In the genomic region with DNA sequence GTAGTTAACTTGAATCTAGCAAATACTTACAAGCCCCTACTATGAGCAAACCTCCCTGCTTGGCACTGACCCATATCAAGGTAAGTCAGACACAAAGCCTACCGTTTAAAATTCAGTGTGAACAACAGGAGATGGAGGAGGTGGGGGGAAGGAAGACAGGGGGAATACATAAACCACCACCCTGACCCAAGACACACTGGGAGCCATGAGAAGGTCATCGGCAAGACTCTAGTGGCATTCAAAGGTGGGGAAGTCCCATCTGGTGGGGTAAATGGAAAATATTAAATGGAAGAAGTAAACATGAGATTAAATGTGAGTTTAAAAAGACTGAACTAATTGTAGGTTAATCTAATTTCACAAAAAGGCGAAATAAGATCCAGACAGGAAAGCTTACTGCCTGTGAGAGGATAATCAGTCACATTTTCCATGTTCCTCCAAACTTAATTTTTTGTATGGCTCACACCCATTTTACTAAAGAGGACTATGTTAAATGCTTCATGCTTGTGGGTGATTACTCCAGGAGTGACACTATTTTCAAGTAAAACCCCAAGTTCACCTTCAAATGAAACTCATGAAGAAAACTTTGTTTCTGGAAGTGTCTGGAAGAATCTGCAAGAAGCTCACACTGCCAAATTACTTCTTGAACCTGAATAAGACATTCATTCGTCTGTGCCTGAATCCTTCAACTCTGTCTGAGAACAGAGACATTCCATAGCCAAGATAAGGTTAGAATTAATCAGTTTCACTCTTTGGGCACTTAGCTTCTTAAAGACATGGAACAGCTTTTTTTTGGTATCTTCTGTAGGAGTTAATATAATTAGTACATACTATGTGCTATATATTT, we compare ENCODE assay signal across 9 cellular contexts. TPM values are rescaled to one million over a fixed set of nuclear protein-coding genes. Genes with fewer than 3 reads are reported as not detected.
DNase-seq lines count a peak whose midpoint lies in the region; ATAC-seq and TF ChIP-seq lines count a peak whose summit lies in the region.
"Had no signal": no experiment of that assay in that cellular context is flagged by ENCODE, and none has a peak within 500 bp of the region (broad histone marks: within the 10 kb centered on the region; RNA-seq: fewer than 3 reads in every experiment).

No MANE protein-coding gene starts in this region.

- peaks cover 22% of the 10 kb centered on the region for H3K4me1 Mint-ChIP-seq in CD14-positive monocyte

- peaks cover 49 to 58% of the 10 kb centered on the region in 2 donors for H3K36me3 Mint-ChIP-seq in CD14-positive monocyte

- no peak for TF ChIP-seq POLR2A in ovary (IDR thresholded peaks at IDR 0.05)

- peak overlapping the region; percentile 23 to 92 (median 80) for H3K27ac Mint-ChIP-seq in CD14-positive monocyte

- H3K27ac ChIP-seq in RWPE2 (ENCODE audit: poor library complexity, severe bottlenecking) (peak overlapping the region; percentile 72), esophagus (ENCODE audit: low read depth in 2 of 2, low read length in 1 of 2) (peak overlapping the region; percentile 92 to 93), ovary (peak overlapping the region; percentile 85 to 93)

- WGBS in esophagus, 2 donors, result 33 to 38% methylated on average over 4 of the region's 4 CpGs
- WGBS in ovary, 3 donors, result 21 to 24% (median 22%) methylated on average over 4 of the region's 4 CpGs

- H3K27me3 ChIP-seq in RWPE2 (ENCODE audit: insufficient read depth, poor library complexity, severe bottlenecking) (no peaks in the 10 kb centered on the region), esophagus (ENCODE audit: control insufficient read depth in 1 of 2, insufficient read depth in 2 of 2, low read length in 2 of 2) (no peaks in the 10 kb centered on the region), ovary (no peaks in the 10 kb centered on the region)

- no peak for TF ChIP-seq CTCF in CD14-positive monocyte (IDR thresholded peaks at IDR 0.05)
- TF ChIP-seq CTCF in RWPE2 (IDR thresholded peaks at IDR 0.05; ENCODE audit: poor library complexity, severe bottlenecking), result no peak
- TF ChIP-seq CTCF in ovary (IDR thresholded peaks at IDR 0.05), result no peak

- peaks cover 0 to 2% (median 0%) of the 10 kb centered on the region in 3 donors for H3K27me3 Mint-ChIP-seq in CD14-positive monocyte (ENCODE audit: low read depth in 3 of 3)

- H3K4me3 Mint-ChIP-seq in CD14-positive monocyte, result no peak overlapping the region

- H3K36me3 ChIP-seq in RWPE2 (ENCODE audit: low read depth), result peaks cover 71% of the 10 kb centered on the region
- H3K36me3 ChIP-seq in esophagus (ENCODE audit: control insufficient read depth in 2 of 2, insufficient read depth in 2 of 2, low read length in 1 of 2), result peaks cover 0 to 5% of the 10 kb centered on the region in 2 donors
- no peaks in the 10 kb centered on the region for H3K36me3 ChIP-seq in ovary

- peaks cover 0 to 7% (median 0%) of the 10 kb centered on the region in 7 donors for H3K9me3 Mint-ChIP-seq in CD14-positive monocyte

- intact Hi-C loops in CD14-positive monocyte (cut with micrococcal nuclease), result loop anchor here in 1 of 2 donors (5.0 kb wide), 1 partner anchor 50 kb away; a partner anchor contains a TSS
- intact Hi-C loops in ovary (cut with DNase I), result loop anchor here in 1 of 4 donors (5.0 kb wide), 1 partner anchor 40 kb away; no protein-coding TSS in a partner anchor

- no peak for TF ChIP-seq EP300 in ovary (IDR thresholded peaks at IDR 0.05)

- no peak for DNase-seq in CD14-positive monocyte (ENCODE audit: low spot score)
- no peak for DNase-seq in RWPE2 (ENCODE audit: low spot score)
- peak in 1 of 5 donors; percentile 50 for DNase-seq in ovary
- no peak for DNase-seq in RPMI8226
- no peak for DNase-seq in AG08395 (ENCODE audit: low spot score)
- DNase-seq in activated CD8-positive, alpha-beta memory T cell treated with anti-CD3 and anti-CD28 coated beads for 24 hours, result no peak
- DNase-seq: NCI-H526 had no signal

- no peaks in the 10 kb centered on the region for H3K9me3 ChIP-seq in RWPE2 (ENCODE audit: severe bottlenecking)
- H3K9me3 ChIP-seq in esophagus (ENCODE audit: control insufficient read depth in 2 of 2, insufficient read depth in 1 of 2, low read depth in 1 of 2, low read length in 1 of 2), result no peaks in the 10 kb centered on the region
- H3K9me3 ChIP-seq in ovary, result no peaks in the 10 kb centered on the region

- ATAC-seq in RWPE2 (ENCODE audit: low read depth) (no peak), GM19023 (IDR thresholded peaks at IDR 0.05; ENCODE audit: unreplicated experiment) (no peak)

- peaks cover 33% of the 10 kb centered on the region for H3K4me1 ChIP-seq in RWPE2 (ENCODE audit: insufficient read depth, poor library complexity, severe bottlenecking)
- peaks cover 2 to 4% of the 10 kb centered on the region in 2 donors for H3K4me1 ChIP-seq in esophagus (ENCODE audit: control insufficient read depth in 2 of 2, insufficient read depth in 2 of 2, low read length in 1 of 2)
- peaks cover 15% of the 10 kb centered on the region for H3K4me1 ChIP-seq in ovary (ENCODE audit: insufficient read depth)

- H3K4me3 ChIP-seq in RWPE2 (ENCODE audit: severe bottlenecking) (no peak overlapping the region), esophagus (ENCODE audit: low read depth in 1 of 2, low read length in 2 of 2) (no peak overlapping the region), ovary (no peak overlapping the region)

RNA-seq across cellular contexts. Expression of a gene that starts 51.7 kb away (rescaled TPM):
- polyA plus RNA-seq in CD14-positive monocyte (10 to 100 TPM; 25.2 to 29.1 TPM), esophagus (10 to 100 TPM; 22.1 to 39.8 TPM), ovary (10 to 100 TPM; 26.6 to 77.2 TPM)
- 10 to 100 TPM; 36.1 to 70.3 (median 60.9) TPM for total RNA-seq in ovary
